Comparison of ENCODE assay signal across 1 cellular context in genomic region chr11:30585892-30586250, GRCh38.
TF ChIP-seq lines count a peak whose summit lies in the region.

No MANE protein-coding gene starts in this region.

TF ChIP-seq in GM23338, 12 proteins besides CTCF, POLR2A, EP300 and RAD21 (continued from another document):
- TF ChIP-seq, protein P1, sequence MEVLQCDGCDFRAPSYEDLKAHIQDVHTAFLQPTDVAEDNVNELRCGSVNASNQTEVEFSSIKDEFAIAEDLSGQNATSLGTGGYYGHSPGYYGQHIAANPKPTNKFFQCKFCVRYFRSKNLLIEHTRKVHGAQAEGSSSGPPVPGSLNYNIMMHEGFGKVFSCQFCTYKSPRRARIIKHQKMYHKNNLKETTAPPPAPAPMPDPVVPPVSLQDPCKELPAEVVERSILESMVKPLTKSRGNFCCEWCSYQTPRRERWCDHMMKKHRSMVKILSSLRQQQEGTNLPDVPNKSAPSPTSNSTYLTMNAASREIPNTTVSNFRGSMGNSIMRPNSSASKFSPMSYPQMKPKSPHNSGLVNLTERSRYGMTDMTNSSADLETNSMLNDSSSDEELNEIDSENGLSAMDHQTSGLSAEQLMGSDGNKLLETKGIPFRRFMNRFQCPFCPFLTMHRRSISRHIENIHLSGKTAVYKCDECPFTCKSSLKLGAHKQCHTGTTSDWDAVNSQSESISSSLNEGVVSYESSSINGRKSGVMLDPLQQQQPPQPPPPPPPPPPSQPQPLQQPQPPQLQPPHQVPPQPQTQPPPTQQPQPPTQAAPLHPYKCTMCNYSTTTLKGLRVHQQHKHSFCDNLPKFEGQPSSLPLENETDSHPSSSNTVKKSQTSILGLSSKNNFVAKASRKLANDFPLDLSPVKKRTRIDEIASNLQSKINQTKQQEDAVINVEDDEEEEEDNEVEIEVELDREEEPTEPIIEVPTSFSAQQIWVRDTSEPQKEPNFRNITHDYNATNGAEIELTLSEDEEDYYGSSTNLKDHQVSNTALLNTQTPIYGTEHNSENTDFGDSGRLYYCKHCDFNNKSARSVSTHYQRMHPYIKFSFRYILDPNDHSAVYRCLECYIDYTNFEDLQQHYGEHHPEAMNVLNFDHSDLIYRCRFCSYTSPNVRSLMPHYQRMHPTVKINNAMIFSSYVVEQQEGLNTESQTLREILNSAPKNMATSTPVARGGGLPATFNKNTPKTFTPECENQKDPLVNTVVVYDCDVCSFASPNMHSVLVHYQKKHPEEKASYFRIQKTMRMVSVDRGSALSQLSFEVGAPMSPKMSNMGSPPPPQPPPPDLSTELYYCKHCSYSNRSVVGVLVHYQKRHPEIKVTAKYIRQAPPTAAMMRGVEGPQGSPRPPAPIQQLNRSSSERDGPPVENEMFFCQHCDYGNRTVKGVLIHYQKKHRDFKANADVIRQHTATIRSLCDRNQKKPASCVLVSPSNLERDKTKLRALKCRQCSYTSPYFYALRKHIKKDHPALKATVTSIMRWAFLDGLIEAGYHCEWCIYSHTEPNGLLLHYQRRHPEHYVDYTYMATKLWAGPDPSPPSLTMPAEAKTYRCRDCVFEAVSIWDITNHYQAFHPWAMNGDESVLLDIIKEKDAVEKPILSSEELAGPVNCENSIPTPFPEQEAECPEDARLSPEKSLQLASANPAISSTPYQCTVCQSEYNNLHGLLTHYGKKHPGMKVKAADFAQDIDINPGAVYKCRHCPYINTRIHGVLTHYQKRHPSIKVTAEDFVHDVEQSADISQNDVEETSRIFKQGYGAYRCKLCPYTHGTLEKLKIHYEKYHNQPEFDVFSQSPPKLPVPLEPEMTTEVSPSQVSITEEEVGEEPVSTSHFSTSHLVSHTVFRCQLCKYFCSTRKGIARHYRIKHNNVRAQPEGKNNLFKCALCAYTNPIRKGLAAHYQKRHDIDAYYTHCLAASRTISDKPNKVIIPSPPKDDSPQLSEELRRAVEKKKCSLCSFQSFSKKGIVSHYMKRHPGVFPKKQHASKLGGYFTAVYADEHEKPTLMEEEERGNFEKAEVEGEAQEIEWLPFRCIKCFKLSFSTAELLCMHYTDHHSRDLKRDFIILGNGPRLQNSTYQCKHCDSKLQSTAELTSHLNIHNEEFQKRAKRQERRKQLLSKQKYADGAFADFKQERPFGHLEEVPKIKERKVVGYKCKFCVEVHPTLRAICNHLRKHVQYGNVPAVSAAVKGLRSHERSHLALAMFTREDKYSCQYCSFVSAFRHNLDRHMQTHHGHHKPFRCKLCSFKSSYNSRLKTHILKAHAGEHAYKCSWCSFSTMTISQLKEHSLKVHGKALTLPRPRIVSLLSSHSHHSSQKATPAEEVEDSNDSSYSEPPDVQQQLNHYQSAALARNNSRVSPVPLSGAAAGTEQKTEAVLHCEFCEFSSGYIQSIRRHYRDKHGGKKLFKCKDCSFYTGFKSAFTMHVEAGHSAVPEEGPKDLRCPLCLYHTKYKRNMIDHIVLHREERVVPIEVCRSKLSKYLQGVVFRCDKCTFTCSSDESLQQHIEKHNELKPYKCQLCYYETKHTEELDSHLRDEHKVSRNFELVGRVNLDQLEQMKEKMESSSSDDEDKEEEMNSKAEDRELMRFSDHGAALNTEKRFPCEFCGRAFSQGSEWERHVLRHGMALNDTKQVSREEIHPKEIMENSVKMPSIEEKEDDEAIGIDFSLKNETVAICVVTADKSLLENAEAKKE (CRISPR knock-in tag; IDR thresholded peaks at IDR 0.05) = no peak
- TF ChIP-seq EZH2phosphoT487 (IDR thresholded peaks at IDR 0.05; ENCODE audit: unreplicated experiment) = no peak
TF ChIP-seq in GM23338: peak in this region for 0.
